ENCODE assay signal across 8 cellular contexts in the genomic region with DNA sequence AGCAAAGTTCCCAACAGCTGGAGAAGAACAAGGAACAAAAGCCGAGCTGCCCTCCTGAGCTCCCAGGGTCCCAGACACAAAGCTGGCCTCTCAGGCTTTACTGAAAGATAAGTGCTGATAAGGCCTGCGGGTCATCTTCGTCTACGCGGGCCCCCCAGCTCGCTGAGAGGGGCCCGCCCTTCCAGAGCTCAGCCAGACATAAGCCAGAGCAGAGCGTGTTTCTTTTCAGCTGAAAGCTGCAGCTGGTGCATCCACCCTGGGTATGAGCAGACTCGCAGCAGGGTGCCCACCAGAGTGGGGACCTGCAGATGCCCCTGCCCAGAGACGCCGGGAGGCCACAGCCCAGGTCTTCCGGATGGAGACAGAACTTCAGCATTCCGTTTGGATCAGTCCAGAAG.
DNase-seq lines count a peak whose midpoint lies in the region; ATAC-seq and TF ChIP-seq lines count a peak whose summit lies in the region.
"Had no signal": no experiment of that assay in that cellular context is flagged by ENCODE, and none has a peak within 500 bp of the region (broad histone marks: within the 10 kb centered on the region; RNA-seq: fewer than 3 reads in every experiment).

No MANE protein-coding gene starts in this region.

- DNase-seq in NB4 (ENCODE audit: low read depth) (peak; percentile 9), body of pancreas (peak; percentile 15 to 25 (median 18)), cerebellar nuclear complex (lab: John Stamatoyannopoulos, UW) (no peak)
- no peak for DNase-seq in stimulated activated effector memory CD8-positive, alpha-beta T cell treated with anti-CD3 and anti-CD28 coated beads, Interleukin-12 subunit alpha, Interleukin-12 subunit beta, amount 100 ng/mL, for 72 hours (ENCODE audit: low spot score in 2 of 2)

- H3K36me3 Mint-ChIP-seq in stimulated activated effector memory CD8-positive, alpha-beta T cell treated with anti-CD3 and anti-CD28 coated beads, Interleukin-12 subunit alpha, Interleukin-12 subunit beta, amount 100 ng/mL, for 72 hours: no peaks in the 10 kb centered on the region

- no peak overlapping the region for H3K9ac ChIP-seq in liver (ENCODE audit: low read depth in 1 of 2, low read length in 2 of 2)

- peak overlapping the region; percentile 63 for H3K4me3 Mint-ChIP-seq in stimulated activated effector memory CD8-positive, alpha-beta T cell treated with anti-CD3 and anti-CD28 coated beads, Interleukin-12 subunit alpha, Interleukin-12 subunit beta, amount 100 ng/mL, for 72 hours

- H3K9me3 Mint-ChIP-seq in stimulated activated effector memory CD8-positive, alpha-beta T cell treated with anti-CD3 and anti-CD28 coated beads, Interleukin-12 subunit alpha, Interleukin-12 subunit beta, amount 100 ng/mL, for 72 hours: no peaks in the 10 kb centered on the region

- peaks cover 27% of the 10 kb centered on the region for H3K4me1 ChIP-seq in body of pancreas
- peaks cover 3 to 16% (median 11%) of the 10 kb centered on the region in 4 donors for H3K4me1 ChIP-seq in liver (ENCODE audit: control insufficient read depth in 4 of 4, insufficient read depth in 4 of 4, low read length in 3 of 4)

- H3K27ac Mint-ChIP-seq in stimulated activated effector memory CD8-positive, alpha-beta T cell treated with anti-CD3 and anti-CD28 coated beads, Interleukin-12 subunit alpha, Interleukin-12 subunit beta, amount 100 ng/mL, for 72 hours: no peak overlapping the region

- TF ChIP-seq CTCF in NB4 (IDR thresholded peaks at IDR 0.05; ENCODE audit: low read depth, low read length): no peak
- TF ChIP-seq CTCF in body of pancreas (IDR thresholded peaks at IDR 0.05): no peak
- no peak for TF ChIP-seq CTCF in liver (IDR thresholded peaks at IDR 0.05; ENCODE audit: low read depth, low read length, missing input control)

- ATAC-seq in body of pancreas: peak; percentile 13
- no peak for ATAC-seq in stimulated activated effector memory CD8-positive, alpha-beta T cell treated with anti-CD3 and anti-CD28 coated beads, Interleukin-12 subunit alpha, Interleukin-12 subunit beta, amount 100 ng/mL, for 72 hours
- ATAC-seq in GM21717 (IDR thresholded peaks at IDR 0.05; ENCODE audit: unreplicated experiment): no peak
- ATAC-seq in HG02938 (IDR thresholded peaks at IDR 0.05; ENCODE audit: unreplicated experiment): no peak

- no peak for TF ChIP-seq RAD21 in liver (IDR thresholded peaks at IDR 0.05)

- H3K27ac ChIP-seq in body of pancreas (peak overlapping the region in 2 of 4 donors; percentile 22 to 69), liver (ENCODE audit: low read depth in 1 of 2, low read length in 2 of 2) (no peak overlapping the region)

- no peaks in the 10 kb centered on the region for H3K27me3 ChIP-seq in body of pancreas
- no peaks in the 10 kb centered on the region for H3K27me3 ChIP-seq in liver (ENCODE audit: control insufficient read depth in 4 of 4, insufficient read depth in 4 of 4, low read length in 3 of 4)

- TF ChIP-seq POLR2A in NB4 (IDR thresholded peaks at IDR 0.05; ENCODE audit: extremely low read depth, insufficient read length) (no peak), body of pancreas (IDR thresholded peaks at IDR 0.05) (no peak)

- H3K9me3 ChIP-seq in body of pancreas (no peaks in the 10 kb centered on the region), liver (ENCODE audit: control insufficient read depth in 4 of 4, low read length in 3 of 4) (no peaks in the 10 kb centered on the region)

- no peaks in the 10 kb centered on the region for H3K36me3 ChIP-seq in body of pancreas (replicated peaks in 1 of 2; ENCODE audit: insufficient read depth in 1 of 2, low read depth in 2 of 2)
- H3K36me3 ChIP-seq in liver (ENCODE audit: control insufficient read depth in 4 of 4, insufficient read depth in 3 of 4, low read depth in 1 of 4, low read length in 3 of 4): no peaks in the 10 kb centered on the region
- H3K36me3 ChIP-seq: WERI-Rb-1 had no signal

- H3K4me1 Mint-ChIP-seq in stimulated activated effector memory CD8-positive, alpha-beta T cell treated with anti-CD3 and anti-CD28 coated beads, Interleukin-12 subunit alpha, Interleukin-12 subunit beta, amount 100 ng/mL, for 72 hours: peaks cover 15% of the 10 kb centered on the region

- 22 to 29% methylated on average over 8 to 13 of the region's 13 CpGs for WGBS in body of pancreas, 2 donors
- 57% methylated on average over 13 of the region's 13 CpGs for WGBS in liver

- H3K4me3 ChIP-seq in NB4 (ENCODE audit: low read depth, low read length) (no peak overlapping the region), body of pancreas (no peak overlapping the region), liver (ENCODE audit: low read depth in 1 of 3, low read length in 3 of 3) (no peak overlapping the region)

- intact Hi-C loops in body of pancreas (cut with DNase I): loop anchor here (10.0 kb wide), 1 partner anchor 493 kb away; no protein-coding TSS in a partner anchor

TF ChIP-seq in liver, 16 proteins besides CTCF, POLR2A, EP300 and RAD21:
- TF ChIP-seq MAX (IDR thresholded peaks at IDR 0.05) (no peak), NR2F2 (IDR thresholded peaks at IDR 0.05) (peak; percentile 75)

Comparison
In these comparisons a context has a peak if more than half of its experiments do, and no peak if none do; other contexts are left out.
1. DNase-seq: peak in NB4 (single experiment) and body of pancreas (4 of 4); none in stimulated activated effector memory CD8-positive, alpha-beta T cell treated with anti-CD3 and anti-CD28 coated beads, Interleukin-12 subunit alpha, Interleukin-12 subunit beta, amount 100 ng/mL, for 72 hours (0 of 2) and cerebellar nuclear complex (0 of 2).